Comparison of ENCODE assay signal across 7 cellular contexts in genomic region chr20:3092611-3093379, GRCh38. TPM values are rescaled to one million over a fixed set of nuclear protein-coding genes. Genes with fewer than 3 reads are reported as not detected.
DNase-seq lines count a peak whose midpoint lies in the region; ATAC-seq and TF ChIP-seq lines count a peak whose summit lies in the region.
"Had no signal": no experiment of that assay in that cellular context is flagged by ENCODE, and none has a peak within 500 bp of the region (broad histone marks: within the 10 kb centered on the region; RNA-seq: fewer than 3 reads in every experiment).

No MANE protein-coding gene starts in this region.

- CTCF ChIA-PET in AG04449 (lab: Yijun Ruan, JAX): interaction anchor here (0.8 to 1.9 kb wide), 4 partner anchors 10 to 39 kb away, joined by 3 to 6 read pairs (median 4); no protein-coding TSS in a partner anchor
- CTCF ChIA-PET in activated CD8-positive, alpha-beta T cell treated with anti-CD3 and anti-CD28 coated beads, Interleukin-2, amount 10 ng/mL, durations not matched to agents 7 days and 5 days (lab: Charles Lee): interaction anchor here (1.2 to 1.4 kb wide), 2 partner anchors 15 to 39 kb away, joined by 5 to 7 read pairs; no protein-coding TSS in a partner anchor

- H3K4me1 Mint-ChIP-seq in activated CD8-positive, alpha-beta T cell treated with anti-CD3 and anti-CD28 coated beads, Interleukin-2, amount 10 ng/mL, durations not matched to agents 7 days and 5 days (ENCODE audit: low read depth): peaks cover 24% of the 10 kb centered on the region

- no CpG with 5 or more reads among the region's 81 CpGs for WGBS in iPS DF 6.9 (ENCODE audit: insufficient coverage, insufficient read length)

- peak overlapping the region; percentile 81 for H3K4me3 Mint-ChIP-seq in activated CD8-positive, alpha-beta T cell treated with anti-CD3 and anti-CD28 coated beads, Interleukin-2, amount 10 ng/mL, durations not matched to agents 7 days and 5 days

- peak overlapping the region; percentile 83 for H3K27ac Mint-ChIP-seq in activated CD8-positive, alpha-beta T cell treated with anti-CD3 and anti-CD28 coated beads, Interleukin-2, amount 10 ng/mL, durations not matched to agents 7 days and 5 days

- H3K4me3 ChIP-seq in AG04449 (ENCODE audit: low read depth, low read length) (peak overlapping the region; percentile 34), iPS DF 6.9 (ENCODE audit: low read length) (peak overlapping the region; percentile 17; the same call in 1 of the 2 replicates)

- no peaks in the 10 kb centered on the region for H3K36me3 Mint-ChIP-seq in activated CD8-positive, alpha-beta T cell treated with anti-CD3 and anti-CD28 coated beads, Interleukin-2, amount 10 ng/mL, durations not matched to agents 7 days and 5 days (ENCODE audit: low read depth)

- ATAC-seq in activated CD8-positive, alpha-beta T cell treated with anti-CD3 and anti-CD28 coated beads, Interleukin-2, amount 10 ng/mL, durations not matched to agents 7 days and 5 days: peak; percentile 73
- no peak for ATAC-seq in HG03460 (IDR thresholded peaks at IDR 0.05; ENCODE audit: unreplicated experiment)

- TF ChIP-seq CTCF in AG04449 (IDR thresholded peaks at IDR 0.05; ENCODE audit: insufficient read depth, low read length, missing control alignments): no peak

- no peaks in the 10 kb centered on the region for H3K36me3 ChIP-seq in iPS DF 6.9 (ENCODE audit: control insufficient read depth, insufficient read depth, low read length)

- H3K9me3 ChIP-seq in iPS DF 6.9 (ENCODE audit: control insufficient read depth, insufficient read depth, low read length): no peaks in the 10 kb centered on the region

- POLR2A ChIA-PET in AG04449 (lab: Yijun Ruan, JAX): no interaction called here
- POLR2A ChIA-PET in activated CD8-positive, alpha-beta T cell treated with anti-CD3 and anti-CD28 coated beads, Interleukin-2, amount 10 ng/mL, durations not matched to agents 7 days and 5 days (lab: Charles Lee): interaction anchor here (1.0 kb wide), 1 partner anchor 15 kb away, joined by 4 read pairs; no protein-coding TSS in a partner anchor

- DNase-seq in AG04449 (ENCODE audit: low read depth, low spot score) (no peak), iPS DF 6.9 (ENCODE audit: low read depth, low spot score) (no peak), GOT3 (lab: John Stamatoyannopoulos, UW) (no peak), NCI-H524 (lab: John Stamatoyannopoulos, UW) (no peak)
- DNase-seq in activated CD8-positive, alpha-beta T cell treated with anti-CD3 and anti-CD28 coated beads, Interleukin-2, amount 10 ng/mL, durations not matched to agents 7 days and 5 days: peak; percentile 43

- H3K27me3 ChIP-seq in iPS DF 6.9 (ENCODE audit: control insufficient read depth, insufficient read depth, low read length): no peaks in the 10 kb centered on the region

- no peaks in the 10 kb centered on the region for H3K9me3 Mint-ChIP-seq in activated CD8-positive, alpha-beta T cell treated with anti-CD3 and anti-CD28 coated beads, Interleukin-2, amount 10 ng/mL, durations not matched to agents 7 days and 5 days (ENCODE audit: insufficient read depth)

- no peak overlapping the region for H3K27ac ChIP-seq in iPS DF 6.9 (ENCODE audit: low read length)

- H3K4me1 ChIP-seq in iPS DF 6.9 (ENCODE audit: control insufficient read depth, insufficient read depth, low read length): no peaks in the 10 kb centered on the region; the same call in 1 of the 2 replicates

- H3K27me3 Mint-ChIP-seq in activated CD8-positive, alpha-beta T cell treated with anti-CD3 and anti-CD28 coated beads, Interleukin-2, amount 10 ng/mL, durations not matched to agents 7 days and 5 days (ENCODE audit: low read depth): peaks cover 27% of the 10 kb centered on the region

RNA-seq across cellular contexts. Expression of gene AVP, which starts 8.3 kb away (rescaled TPM):
- not detected for total RNA-seq in activated CD8-positive, alpha-beta T cell treated with anti-CD3 and anti-CD28 coated beads, Interleukin-2, amount 10 ng/mL, durations not matched to agents 7 days and 5 days
- total RNA-seq: temporal lobe had no signal

RNA-seq across cellular contexts. Expression of gene OXT, which starts 21.4 kb away (rescaled TPM):
- total RNA-seq in activated CD8-positive, alpha-beta T cell treated with anti-CD3 and anti-CD28 coated beads, Interleukin-2, amount 10 ng/mL, durations not matched to agents 7 days and 5 days: not detected
- total RNA-seq: temporal lobe had no signal

RNA-seq across cellular contexts. Expression of gene MRPS26, which starts 46.9 kb away (rescaled TPM):
- total RNA-seq in activated CD8-positive, alpha-beta T cell treated with anti-CD3 and anti-CD28 coated beads, Interleukin-2, amount 10 ng/mL, durations not matched to agents 7 days and 5 days: 10 to 100 TPM; 37.4 to 38.9 TPM

RNA-seq across cellular contexts. Expression of gene GNRH2, which starts 49.4 kb away (rescaled TPM):
- 1 to 10 TPM; 1.5 to 1.7 TPM for total RNA-seq in activated CD8-positive, alpha-beta T cell treated with anti-CD3 and anti-CD28 coated beads, Interleukin-2, amount 10 ng/mL, durations not matched to agents 7 days and 5 days
- total RNA-seq: temporal lobe had no signal
